1 cellular context compared by ENCODE assay signal in genomic region chr22:22071455-22071854, GRCh38.
TF ChIP-seq lines count a peak whose summit lies in the region.

No MANE protein-coding gene starts in this region.

TF ChIP-seq in K562, 482 proteins besides CTCF, POLR2A, EP300 and RAD21 (continued from another document):
- TF ChIP-seq, protein P1, sequence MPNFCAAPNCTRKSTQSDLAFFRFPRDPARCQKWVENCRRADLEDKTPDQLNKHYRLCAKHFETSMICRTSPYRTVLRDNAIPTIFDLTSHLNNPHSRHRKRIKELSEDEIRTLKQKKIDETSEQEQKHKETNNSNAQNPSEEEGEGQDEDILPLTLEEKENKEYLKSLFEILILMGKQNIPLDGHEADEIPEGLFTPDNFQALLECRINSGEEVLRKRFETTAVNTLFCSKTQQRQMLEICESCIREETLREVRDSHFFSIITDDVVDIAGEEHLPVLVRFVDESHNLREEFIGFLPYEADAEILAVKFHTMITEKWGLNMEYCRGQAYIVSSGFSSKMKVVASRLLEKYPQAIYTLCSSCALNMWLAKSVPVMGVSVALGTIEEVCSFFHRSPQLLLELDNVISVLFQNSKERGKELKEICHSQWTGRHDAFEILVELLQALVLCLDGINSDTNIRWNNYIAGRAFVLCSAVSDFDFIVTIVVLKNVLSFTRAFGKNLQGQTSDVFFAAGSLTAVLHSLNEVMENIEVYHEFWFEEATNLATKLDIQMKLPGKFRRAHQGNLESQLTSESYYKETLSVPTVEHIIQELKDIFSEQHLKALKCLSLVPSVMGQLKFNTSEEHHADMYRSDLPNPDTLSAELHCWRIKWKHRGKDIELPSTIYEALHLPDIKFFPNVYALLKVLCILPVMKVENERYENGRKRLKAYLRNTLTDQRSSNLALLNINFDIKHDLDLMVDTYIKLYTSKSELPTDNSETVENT (CRISPR knock-in tag; IDR thresholded peaks at IDR 0.05) = peak; percentile 62; the same call in 1 of the 2 replicates
